25 cellular contexts compared by ENCODE assay signal in genomic region chr13:50220938-50221337, GRCh38.
DNase-seq lines count a peak whose midpoint lies in the region; ATAC-seq and TF ChIP-seq lines count a peak whose summit lies in the region.
"Had no signal": no experiment of that assay in that cellular context is flagged by ENCODE, and none has a peak within 500 bp of the region (broad histone marks: within the 10 kb centered on the region; RNA-seq: fewer than 3 reads in every experiment).

No MANE protein-coding gene starts in this region.

- no peak overlapping the region for H3K4ac ChIP-seq in mesenchymal stem cell (ENCODE audit: low read depth in 1 of 2, low read length in 2 of 2)

- no peak overlapping the region for H2BK5ac ChIP-seq in mesenchymal stem cell (ENCODE audit: low read depth, low read length, poor library complexity, severe bottlenecking)

- intact Hi-C loops in CD14-positive monocyte (cut with micrococcal nuclease) = loop anchor here (5.0 to 10.0 kb wide), 4 partner anchors 64 to 226 kb away; partner anchors contain the start of gene TRIM13 (in 1 of the 2)

- peaks cover 7% of the 10 kb centered on the region for H3K9me3 ChIP-seq in mesenchymal stem cell (ENCODE audit: control insufficient read depth, low read length)
- H3K9me3 ChIP-seq: esophagus squamous epithelium, gastroesophageal sphincter had no signal

- no peak for ATAC-seq in activated T-helper 17 cell treated with anti-CD3 and anti-CD28 coated beads, Interleukin-2, amount 50 U/mL, for 72 hours (replicated peaks)
- ATAC-seq in HG02884 (IDR thresholded peaks at IDR 0.05; ENCODE audit: unreplicated experiment) = no peak
- ATAC-seq: gastroesophageal sphincter, HCT116, left lung, PC-3, right cardiac atrium had no signal

- no peaks in the 10 kb centered on the region for H3K27me3 ChIP-seq in mesenchymal stem cell (ENCODE audit: control insufficient read depth in 1 of 2, insufficient read depth in 1 of 2, low read length in 2 of 2)
- H3K27me3 ChIP-seq: esophagus squamous epithelium, gastroesophageal sphincter, left lung had no signal

- no peak overlapping the region for H3K4me2 ChIP-seq in mesenchymal stem cell (ENCODE audit: low read length, poor library complexity, severe bottlenecking)

- peaks cover 0 to 5% (median 2%) of the 10 kb centered on the region in 7 donors for H3K9me3 Mint-ChIP-seq in CD14-positive monocyte
- H3K9me3 Mint-ChIP-seq in activated T-helper 17 cell treated with anti-CD3 and anti-CD28 coated beads, Interleukin-2, amount 50 U/mL, for 72 hours = peaks cover 9% of the 10 kb centered on the region

- peaks cover 64% of the 10 kb centered on the region for H3K4me1 Mint-ChIP-seq in CD14-positive monocyte
- H3K4me1 Mint-ChIP-seq in activated T-helper 17 cell treated with anti-CD3 and anti-CD28 coated beads, Interleukin-2, amount 50 U/mL, for 72 hours = peaks cover 35% of the 10 kb centered on the region

- H3K4me3 Mint-ChIP-seq in CD14-positive monocyte = no peak overlapping the region
- peak overlapping the region; percentile 47 for H3K4me3 Mint-ChIP-seq in activated T-helper 17 cell treated with anti-CD3 and anti-CD28 coated beads, Interleukin-2, amount 50 U/mL, for 72 hours
- H3K4me3 Mint-ChIP-seq: activated T-cell treated with anti-CD3 and anti-CD28 coated beads, Interleukin-2, amount 50 U/mL, for 24 hours; brain; nephron progenitor cell; stimulated activated naive CD8-positive, alpha-beta T cell treated with anti-CD3 and anti-CD28 coated beads, Interleukin-15, Interleukin-2, amounts not matched to agents 100 ng/mL and 50 ng/mL, for 24 hours had no signal

- no peak overlapping the region for H2BK15ac ChIP-seq in mesenchymal stem cell (ENCODE audit: low read depth, poor library complexity, severe bottlenecking)

- no peak overlapping the region for H2BK120ac ChIP-seq in mesenchymal stem cell (ENCODE audit: low read depth, low read length)

- H3K14ac ChIP-seq in mesenchymal stem cell (ENCODE audit: low read length in 2 of 2) = no peak overlapping the region

- no peak overlapping the region for H3K9ac ChIP-seq in mesenchymal stem cell (ENCODE audit: low read length)

- no peaks in the 10 kb centered on the region for H3K36me3 ChIP-seq in mesenchymal stem cell (ENCODE audit: control insufficient read depth in 1 of 2, insufficient read depth in 2 of 2, low read depth in 1 of 2, low read length in 2 of 2)
- H3K36me3 ChIP-seq: esophagus squamous epithelium, gastroesophageal sphincter, left lung had no signal

- no peak overlapping the region for H3K23ac ChIP-seq in mesenchymal stem cell (ENCODE audit: low read length in 2 of 2)

- H3K4me3 ChIP-seq in NB4 (ENCODE audit: low read depth, low read length) (no peak overlapping the region), mesenchymal stem cell (ENCODE audit: insufficient read depth in 1 of 2, low read depth in 1 of 2, low read length in 2 of 2) (no peak overlapping the region)
- H3K4me3 ChIP-seq: esophagus squamous epithelium, gastroesophageal sphincter, left lung had no signal

- H3K18ac ChIP-seq in mesenchymal stem cell (ENCODE audit: low read depth in 1 of 2, low read length in 2 of 2) = no peak overlapping the region

- peak overlapping the region; percentile 95 to 99 (median 98) for H3K27ac Mint-ChIP-seq in CD14-positive monocyte
- no peak overlapping the region for H3K27ac Mint-ChIP-seq in activated T-helper 17 cell treated with anti-CD3 and anti-CD28 coated beads, Interleukin-2, amount 50 U/mL, for 72 hours
- H3K27ac Mint-ChIP-seq: activated T-cell treated with anti-CD3 and anti-CD28 coated beads, Interleukin-2, amount 50 U/mL, for 24 hours; stimulated activated naive CD8-positive, alpha-beta T cell treated with anti-CD3 and anti-CD28 coated beads, Interleukin-15, Interleukin-2, amounts not matched to agents 100 ng/mL and 50 ng/mL, for 24 hours had no signal

- no peak overlapping the region for H3K27ac ChIP-seq in mesenchymal stem cell (ENCODE audit: low read length, poor library complexity, severe bottlenecking)
- H3K27ac ChIP-seq: C4-2B, esophagus squamous epithelium, gastroesophageal sphincter had no signal

- H2BK12ac ChIP-seq in mesenchymal stem cell (ENCODE audit: low read length in 2 of 2) = no peak overlapping the region

- H3K4me1 ChIP-seq in mesenchymal stem cell (ENCODE audit: control insufficient read depth, insufficient read depth, low read depth, low read length) = peaks cover 2% of the 10 kb centered on the region

- DNase-seq in CD14-positive monocyte (ENCODE audit: low spot score) (peak; percentile 70), NB4 (ENCODE audit: low read depth) (peak; percentile 67), mesenchymal stem cell (peak; percentile 29), NCI-H524 (lab: John Stamatoyannopoulos, UW) (no peak), dedifferentiated amniotic fluid mesenchymal stem cell (ENCODE audit: extremely low spot score) (no peak), NCI-H524 treated with DMSO at 0.1 percent for 48 hours (lab: John Stamatoyannopoulos, UW) (no peak)
- DNase-seq: activated CD8-positive, alpha-beta memory T cell treated with anti-CD3 and anti-CD28 coated beads for 24 hours; activated T-cell treated with anti-CD3 and anti-CD28 coated beads, Interleukin-2, amount 50 U/mL, for 24 hours; esophagus squamous epithelium; hippocampal formation; KG1; left lung; midbrain; nephron progenitor cell; PC-3; right cardiac atrium; Right ventricle myocardium superior; stimulated activated CD4-positive, alpha-beta T cell treated with anti-CD3 and anti-CD28 coated beads, Interleukin-4, amount 100 ng/mL, for 4 hours had no signal

- whole genome bisulfite sequencing in mesenchymal stem cell = no CpG with 5 or more reads among the region's 4 CpGs

- H4K91ac ChIP-seq in mesenchymal stem cell (ENCODE audit: low read length) = no peak overlapping the region

- H2AK5ac ChIP-seq in mesenchymal stem cell (ENCODE audit: low read length, severe bottlenecking) = no peak overlapping the region

- no peak overlapping the region for H4K8ac ChIP-seq in mesenchymal stem cell (ENCODE audit: low read length)

- peaks cover 4 to 8% of the 10 kb centered on the region in 2 donors for H3K36me3 Mint-ChIP-seq in CD14-positive monocyte
- no peaks in the 10 kb centered on the region for H3K36me3 Mint-ChIP-seq in activated T-helper 17 cell treated with anti-CD3 and anti-CD28 coated beads, Interleukin-2, amount 50 U/mL, for 72 hours (ENCODE audit: low read depth)
- H3K36me3 Mint-ChIP-seq: brain had no signal

- TF ChIP-seq CTCF in CD14-positive monocyte (IDR thresholded peaks at IDR 0.05) (no peak), NB4 (IDR thresholded peaks at IDR 0.05; ENCODE audit: low read depth, low read length) (no peak)

- no peaks in the 10 kb centered on the region for H3K79me1 ChIP-seq in mesenchymal stem cell (replicated peaks; ENCODE audit: low read length, poor library complexity, severe bottlenecking)

- H3K27me3 Mint-ChIP-seq in CD14-positive monocyte (ENCODE audit: low read depth in 3 of 3) = no peaks in the 10 kb centered on the region
- H3K27me3 Mint-ChIP-seq in activated T-helper 17 cell treated with anti-CD3 and anti-CD28 coated beads, Interleukin-2, amount 50 U/mL, for 72 hours = peaks cover 8% of the 10 kb centered on the region

- TF ChIP-seq POLR2A in NB4 (IDR thresholded peaks at IDR 0.05; ENCODE audit: extremely low read depth, insufficient read length) = no peak

- H2AFZ ChIP-seq in mesenchymal stem cell (ENCODE audit: low read depth, low read length) = no peak overlapping the region

Comparison
In these comparisons a context has a peak if more than half of its experiments do, and no peak if none do; other contexts are left out.
1. DNase-seq: peak in CD14-positive monocyte (single experiment), NB4 (single experiment) and mesenchymal stem cell (single experiment); none in NCI-H524 (0 of 2), dedifferentiated amniotic fluid mesenchymal stem cell (single experiment) and NCI-H524 treated with DMSO at 0.1 percent for 48 hours (single experiment).